Comparison of ENCODE assay signal across 32 cellular contexts in the genomic region with DNA sequence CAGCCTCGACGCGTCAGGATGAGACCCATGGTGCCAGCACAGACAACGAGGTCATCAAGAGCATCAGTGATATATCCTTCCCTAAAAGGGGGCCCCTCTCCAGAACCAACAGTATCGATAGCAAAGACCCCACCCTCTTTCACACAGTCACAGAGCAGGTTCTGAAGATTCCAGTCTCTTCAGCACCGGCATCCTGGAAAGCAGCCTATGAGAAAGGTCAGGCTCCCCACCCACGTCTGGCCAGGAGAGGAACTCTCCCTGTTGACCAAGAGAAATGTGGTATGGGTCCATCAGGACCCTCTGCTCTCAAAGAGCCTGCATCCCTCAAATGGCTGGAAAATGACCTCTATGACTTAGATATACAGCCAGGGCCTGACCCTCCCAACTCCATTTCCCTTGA. TPM values are rescaled to one million over a fixed set of nuclear protein-coding genes. Genes with fewer than 3 reads are reported as not detected.
"Had no signal": no experiment of that assay in that cellular context is flagged by ENCODE, and none has a peak within 500 bp of the region (broad histone marks: within the 10 kb centered on the region; RNA-seq: fewer than 3 reads in every experiment).

No MANE protein-coding gene starts in this region.

- H3K9me3 Mint-ChIP-seq: memory B cell; mesothelial cell of epicardium; natural killer cell treated with Interleukin-12 subunit alpha and Interleukin-12 subunit beta and Interleukin-15 and Interleukin-18, amount 100 ng/mL, for 72 hours; neural crest cell; stimulated activated naive CD8-positive, alpha-beta T cell treated with anti-CD3 and anti-CD28 coated beads, Interleukin-15, amount 100 ng/mL, for 72 hours had no signal

- H3K9me3 ChIP-seq: gastrocnemius medialis, left ventricle myocardium inferior, mucosa of descending colon, prostate gland, right atrium auricular region, suprapubic skin, transverse colon, upper lobe of right lung, uterus had no signal

- H3K27me3 ChIP-seq: dorsolateral prefrontal cortex, right atrium auricular region, uterus had no signal

- H3K27ac ChIP-seq: dorsolateral prefrontal cortex, epithelial cell of prostate, gastrocnemius medialis, left ventricle myocardium inferior, parathyroid adenoma, prostate gland, right atrium auricular region, suprapubic skin, transverse colon, upper lobe of right lung, uterus had no signal

- H3K4me3 ChIP-seq: dorsolateral prefrontal cortex, gastrocnemius medialis, left ventricle myocardium inferior, lung, mucosa of descending colon, prostate gland, right atrium auricular region, suprapubic skin, transverse colon, upper lobe of right lung, uterus had no signal

- H3K36me3 ChIP-seq: gastrocnemius medialis, left ventricle myocardium inferior, prostate gland, right atrium auricular region, suprapubic skin, transverse colon, upper lobe of right lung, uterus had no signal

- H3K9ac ChIP-seq: parathyroid adenoma had no signal

- H3K27ac Mint-ChIP-seq: memory B cell; mesothelial cell of epicardium; naive B cell; natural killer cell treated with Interleukin-12 subunit alpha and Interleukin-12 subunit beta and Interleukin-15 and Interleukin-18, amount 100 ng/mL, for 72 hours; stimulated activated naive CD8-positive, alpha-beta T cell treated with anti-CD3 and anti-CD28 coated beads, Interleukin-15, amount 100 ng/mL, for 72 hours had no signal

- H3K4me1 ChIP-seq: gastrocnemius medialis, left ventricle myocardium inferior, parathyroid adenoma, prostate gland, right atrium auricular region, suprapubic skin, transverse colon, upper lobe of right lung, uterus had no signal

- ATAC-seq: esophagus mucosa; gastrocnemius medialis; left cardiac atrium; mucosa of descending colon; natural killer cell treated with Interleukin-12 subunit alpha and Interleukin-12 subunit beta and Interleukin-15 and Interleukin-18, amount 100 ng/mL, for 72 hours; stimulated activated naive CD8-positive, alpha-beta T cell treated with anti-CD3 and anti-CD28 coated beads, Interleukin-15, amount 100 ng/mL, for 72 hours; upper lobe of right lung had no signal

- H3K36me3 Mint-ChIP-seq: memory B cell; mesothelial cell of epicardium; naive B cell; natural killer cell treated with Interleukin-12 subunit alpha and Interleukin-12 subunit beta and Interleukin-15 and Interleukin-18, amount 100 ng/mL, for 72 hours had no signal

- H3K79me2 ChIP-seq: parathyroid adenoma had no signal

- H3K4me3 Mint-ChIP-seq: memory B cell; mesothelial cell of epicardium; naive B cell; natural killer cell treated with Interleukin-12 subunit alpha and Interleukin-12 subunit beta and Interleukin-15 and Interleukin-18, amount 100 ng/mL, for 72 hours; neural crest cell; stimulated activated naive CD8-positive, alpha-beta T cell treated with anti-CD3 and anti-CD28 coated beads, Interleukin-15, amount 100 ng/mL, for 72 hours had no signal

- DNase-seq: dorsolateral prefrontal cortex; effector CD4-positive, alpha-beta T cell; foreskin fibroblast; gastrocnemius medialis; head of caudate nucleus; left cardiac atrium; left ventricle myocardium inferior; mucosa of descending colon; naive B cell; small intestine; stimulated activated CD4-positive, alpha-beta T cell treated with anti-CD3 and anti-CD28 coated beads, Interleukin-15, amount 100 ng/mL, for 24 hours; stimulated activated CD4-positive, alpha-beta T cell treated with anti-CD3 and anti-CD28 coated beads, Interleukin-4, amount 100 ng/mL, for 1 hour; stimulated activated CD8-positive, alpha-beta memory T cell treated with anti-CD3 and anti-CD28 coated beads, Interleukin-4, amount 100 ng/mL, for 48 hours; stimulated activated naive CD4-positive, alpha-beta T cell; stimulated activated naive CD8-positive, alpha-beta T cell treated with anti-CD3 and anti-CD28 coated beads, Interleukin-15, amount 100 ng/mL, for 72 hours; transverse colon; upper lobe of right lung; uterus had no signal

- H3K4me1 Mint-ChIP-seq: mesothelial cell of epicardium, naive B cell, neural crest cell had no signal

RNA-seq across cellular contexts. Expression of a gene that starts 11.6 kb away (rescaled TPM):
- total RNA-seq: esophagus mucosa; gastrocnemius medialis; glomerular endothelial cell; kidney epithelial cell; mesothelial cell of epicardium; natural killer cell treated with Interleukin-12 subunit alpha and Interleukin-12 subunit beta and Interleukin-15 and Interleukin-18, amount 100 ng/mL, for 72 hours; neural crest cell; osteoblast; prostate gland; suprapubic skin; transverse colon; upper lobe of right lung; uterus had no signal
